10 cellular contexts compared by ENCODE assay signal in genomic region chr4:156829194-156829593, GRCh38.
DNase-seq lines count a peak whose midpoint lies in the region; ATAC-seq, FAIRE-seq and TF ChIP-seq lines count a peak whose summit lies in the region.
"Had no signal": no experiment of that assay in that cellular context is flagged by ENCODE, and none has a peak within 500 bp of the region (broad histone marks: within the 10 kb centered on the region; RNA-seq: fewer than 3 reads in every experiment).

No MANE protein-coding gene starts in this region.

- no peak for FAIRE-seq in HepG2 (lab: Jason Lieb, UNC)

- ATAC-seq in HepG2 (no peak), HG03354 (IDR thresholded peaks at IDR 0.05; ENCODE audit: poor library complexity, severe bottlenecking, unreplicated experiment) (no peak)
- ATAC-seq: activated CD4-positive, CD25-positive, alpha-beta regulatory T cell treated with anti-CD3 and anti-CD28 coated beads, Interleukin-2, amount 50 U/mL, for 24 hours had no signal

- H3K4me1 ChIP-seq in liver (ENCODE audit: control insufficient read depth in 4 of 4, insufficient read depth in 4 of 4, low read length in 3 of 4) (peaks cover 0 to 6% (median 1%) of the 10 kb centered on the region in 4 donors), HepG2 (ENCODE audit: insufficient read depth, low read length) (no peaks in the 10 kb centered on the region)

- H3K4me1 Mint-ChIP-seq in glutamatergic neuron (ENCODE audit: low read depth, unreplicated experiment), result no peaks in the 10 kb centered on the region

- H3K27ac Mint-ChIP-seq in glutamatergic neuron (ENCODE audit: unreplicated experiment), result no peak overlapping the region

- H3K4me3 Mint-ChIP-seq in glutamatergic neuron (ENCODE audit: unreplicated experiment), result no peak overlapping the region

- H3K36me3 ChIP-seq in liver (ENCODE audit: control insufficient read depth in 4 of 4, insufficient read depth in 3 of 4, low read depth in 1 of 4, low read length in 3 of 4) (no peaks in the 10 kb centered on the region), HepG2 (replicated peaks in 1 of 2; ENCODE audit: control insufficient read depth in 1 of 2, insufficient read depth in 2 of 2, low read length in 2 of 2) (no peaks in the 10 kb centered on the region)

- CTCF ChIA-PET in HepG2 (lab: Yijun Ruan, JAX; ENCODE audit: low intra/inter-chr PET ratio, low total read pairs), result no interaction called here

- no peak for TF ChIP-seq POLR2A in HepG2 (IDR thresholded peaks at IDR 0.05; ENCODE audit: insufficient read depth in 1 of 2, low read depth in 2 of 2, low read length in 2 of 2)

- H2AFZ ChIP-seq in HepG2 (ENCODE audit: low read length), result no peak overlapping the region

- no peaks in the 10 kb centered on the region for H3K36me3 Mint-ChIP-seq in glutamatergic neuron (ENCODE audit: unreplicated experiment)

- no peaks in the 10 kb centered on the region for H3K9me3 ChIP-seq in liver (ENCODE audit: control insufficient read depth in 4 of 4, low read length in 3 of 4)
- H3K9me3 ChIP-seq in HepG2 (ENCODE audit: low read length), result no peaks in the 10 kb centered on the region

- TF ChIP-seq EP300 in HepG2 (IDR thresholded peaks at IDR 0.05; ENCODE audit: low read depth in 2 of 2, low read length in 2 of 2) (no peak), HepG2 (CRISPR knock-in tag; IDR thresholded peaks at IDR 0.05; ENCODE audit: borderline replicate concordance) (no peak)

- intact Hi-C loops in HepG2 (cut with micrococcal nuclease; ENCODE audit: unreplicated experiment), result no loop called here

- TF ChIP-seq CTCF in liver (IDR thresholded peaks at IDR 0.05; ENCODE audit: low read depth, low read length, missing input control) (no peak), HepG2 (CRISPR knock-in tag; IDR thresholded peaks at IDR 0.05) (no peak), coronary artery (IDR thresholded peaks at IDR 0.05) (no peak), glutamatergic neuron (IDR thresholded peaks at IDR 0.05; ENCODE audit: partially characterized antibody, unreplicated experiment) (no peak)

- no peak overlapping the region for H3K9ac ChIP-seq in liver (ENCODE audit: low read depth in 1 of 2, low read length in 2 of 2)
- H3K9ac ChIP-seq in HepG2 (ENCODE audit: insufficient read depth, low read depth, low read length), result no peak overlapping the region

- H3K27me3 ChIP-seq in liver (ENCODE audit: control insufficient read depth in 4 of 4, insufficient read depth in 4 of 4, low read length in 3 of 4), result no peaks in the 10 kb centered on the region
- no peaks in the 10 kb centered on the region; a peak in 1 of 5 replicates for H3K27me3 ChIP-seq in HepG2 (ENCODE audit: control insufficient read depth in 1 of 2, insufficient read depth in 2 of 2, low read length in 2 of 2)

- no peaks in the 10 kb centered on the region for H3K79me2 ChIP-seq in HepG2 (ENCODE audit: insufficient read depth, low read length)

- H3K27ac ChIP-seq in liver (ENCODE audit: low read depth in 1 of 2, low read length in 2 of 2), result no peak overlapping the region
- no peak overlapping the region for H3K27ac ChIP-seq in HepG2 (ENCODE audit: extremely low read length, insufficient read depth, low read length)
- H3K27ac ChIP-seq in coronary artery, result peak overlapping the region; percentile 79 to 80

- H3K9me3 Mint-ChIP-seq in glutamatergic neuron (ENCODE audit: unreplicated experiment), result no peaks in the 10 kb centered on the region

- no peak for DNase-seq in HepG2 (ENCODE audit: low spot score)
- no peak for DNase-seq in coronary artery (ENCODE audit: low spot score)
- peak; percentile 38 for DNase-seq in medulla oblongata (ENCODE audit: extremely low spot score)
- DNase-seq in glutamatergic neuron, result no peak
- DNase-seq in HuH-7.5 (ENCODE audit: low spot score), result no peak
- no peak for DNase-seq in activated CD4-positive, CD25-positive, alpha-beta regulatory T cell treated with anti-CD3 and anti-CD28 coated beads, Interleukin-2, amount 50 U/mL, for 72 hours
- DNase-seq: NCI-H187 had no signal

- POLR2A ChIA-PET in HepG2 (lab: Yijun Ruan, JAX), result no interaction called here

- TF ChIP-seq RAD21 in liver (IDR thresholded peaks at IDR 0.05), result peak in 1 of 2 donors; percentile 7
- no peak for TF ChIP-seq RAD21 in HepG2 (CRISPR knock-in tag; IDR thresholded peaks at IDR 0.05)

- no TSS peak for BruUV-seq in HepG2 (replicated peaks; lab: Mats Ljungman, UMichigan)

- in situ Hi-C loops in HepG2 (cut with HindIII; ENCODE audit: extremely low pct_ligation_motif_present, low pct_unique_long_range_greater_than_20kb), result no loop called here

- no peak overlapping the region for H3K4me2 ChIP-seq in HepG2 (ENCODE audit: low read depth, low read length)

- H3K4me3 ChIP-seq in liver (ENCODE audit: low read depth in 1 of 3, low read length in 3 of 3) (no peak overlapping the region), HepG2 (replicated peaks in 1 of 3; ENCODE audit: insufficient read depth in 1 of 3, low read depth in 2 of 3, low read length in 3 of 3) (no peak overlapping the region), coronary artery (peak overlapping the region; percentile 58)

- WGBS in liver, result 43% methylated on average over 2 of the region's 2 CpGs
- 85% methylated on average over 2 of the region's 2 CpGs for WGBS in HepG2 (ENCODE audit: low lambda C conversion rate)

- no peaks in the 10 kb centered on the region for H4K20me1 ChIP-seq in HepG2 (ENCODE audit: insufficient read depth, low read length)

- H3K27me3 Mint-ChIP-seq in glutamatergic neuron (ENCODE audit: unreplicated experiment), result no peaks in the 10 kb centered on the region

TF ChIP-seq in liver, 16 proteins besides CTCF, POLR2A, EP300 and RAD21 (continues in another document):
- no peak for TF ChIP-seq REST (IDR thresholded peaks at IDR 0.05)
- TF ChIP-seq GABPA (IDR thresholded peaks at IDR 0.05 in 1 of 2, conservative IDR thresholded peaks at IDR 0.05 in 1 of 2), result no peak
- no peak for TF ChIP-seq EGR1 (IDR thresholded peaks at IDR 0.05; ENCODE audit: low read depth in 2 of 2)
- peak; percentile 34 for TF ChIP-seq ATF3 (IDR thresholded peaks at IDR 0.05)
- TF ChIP-seq YY1 (IDR thresholded peaks at IDR 0.05), result no peak

TF ChIP-seq in HepG2, 621 proteins besides CTCF, POLR2A, EP300 and RAD21 (continues in another document):
- no peak for TF ChIP-seq TEAD2 (CRISPR knock-in tag; IDR thresholded peaks at IDR 0.05)
- TF ChIP-seq MIER3 (CRISPR knock-in tag; IDR thresholded peaks at IDR 0.05; ENCODE audit: borderline replicate concordance), result no peak
- no peak for TF ChIP-seq SIN3B (IDR thresholded peaks at IDR 0.05; ENCODE audit: low read length)
- TF ChIP-seq ZNF550 (CRISPR knock-in tag; IDR thresholded peaks at IDR 0.05; ENCODE audit: borderline replicate concordance), result no peak
- no peak for TF ChIP-seq ZNF205 (CRISPR knock-in tag; IDR thresholded peaks at IDR 0.05)
- TF ChIP-seq LRRFIP1 (CRISPR knock-in tag; conservative IDR thresholded peaks at IDR 0.05), result no peak
- no peak for TF ChIP-seq ZNF782 (CRISPR knock-in tag; IDR thresholded peaks at IDR 0.05; ENCODE audit: borderline replicate concordance)
- TF ChIP-seq ZMAT5 (CRISPR knock-in tag; IDR thresholded peaks at IDR 0.05; ENCODE audit: borderline replicate concordance, low read depth), result no peak
- no peak for TF ChIP-seq GRHL1 (CRISPR knock-in tag; conservative IDR thresholded peaks at IDR 0.05)
- no peak for TF ChIP-seq MLLT10 (CRISPR knock-in tag; IDR thresholded peaks at IDR 0.05)
- TF ChIP-seq NBN (conservative IDR thresholded peaks at IDR 0.05), result no peak
- TF ChIP-seq ZSCAN29 (CRISPR knock-in tag; conservative IDR thresholded peaks at IDR 0.05), result no peak

Comparison
In these comparisons a context has a peak if more than half of its experiments do, and no peak if none do; other contexts are left out.
1. H3K27ac ChIP-seq: peak in coronary artery (2 of 2); none in liver (0 of 2) and HepG2 (single experiment).